In the genomic region with DNA sequence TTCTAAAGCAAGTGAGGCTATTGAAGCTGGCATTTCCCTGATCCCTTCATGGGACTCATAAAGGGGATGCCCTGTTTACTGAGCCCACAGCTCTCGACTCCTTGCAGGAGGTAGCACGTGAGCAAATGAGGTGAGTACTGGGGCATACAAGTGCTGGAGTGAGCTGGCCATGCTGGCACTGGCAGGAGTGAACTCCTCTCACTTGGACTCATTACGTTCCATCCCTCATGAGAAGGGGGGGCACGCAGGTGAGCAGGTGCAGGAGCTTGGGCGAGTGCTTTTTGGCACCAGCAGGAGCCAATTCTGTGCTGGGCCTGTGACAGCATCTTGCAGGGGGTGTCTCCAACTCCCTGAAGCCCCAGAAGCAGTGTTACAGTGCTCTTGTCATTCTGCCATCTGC, we compare ENCODE assay signal across 5 cellular contexts.
"Had no signal": no experiment of that assay in that cellular context is flagged by ENCODE, and none has a peak within 500 bp of the region (broad histone marks: within the 10 kb centered on the region; RNA-seq: fewer than 3 reads in every experiment).

No MANE protein-coding gene starts in this region.

- H3K36me3 Mint-ChIP-seq: IgD-negative memory B cell had no signal

- H3K27ac Mint-ChIP-seq: IgD-negative memory B cell had no signal

- H3K4me3 ChIP-seq: K562 had no signal

- ATAC-seq: HepG2, K562 had no signal

- DNase-seq: IMR-90 had no signal

- H3K27ac ChIP-seq: HL-60 had no signal
